In the genomic region with DNA sequence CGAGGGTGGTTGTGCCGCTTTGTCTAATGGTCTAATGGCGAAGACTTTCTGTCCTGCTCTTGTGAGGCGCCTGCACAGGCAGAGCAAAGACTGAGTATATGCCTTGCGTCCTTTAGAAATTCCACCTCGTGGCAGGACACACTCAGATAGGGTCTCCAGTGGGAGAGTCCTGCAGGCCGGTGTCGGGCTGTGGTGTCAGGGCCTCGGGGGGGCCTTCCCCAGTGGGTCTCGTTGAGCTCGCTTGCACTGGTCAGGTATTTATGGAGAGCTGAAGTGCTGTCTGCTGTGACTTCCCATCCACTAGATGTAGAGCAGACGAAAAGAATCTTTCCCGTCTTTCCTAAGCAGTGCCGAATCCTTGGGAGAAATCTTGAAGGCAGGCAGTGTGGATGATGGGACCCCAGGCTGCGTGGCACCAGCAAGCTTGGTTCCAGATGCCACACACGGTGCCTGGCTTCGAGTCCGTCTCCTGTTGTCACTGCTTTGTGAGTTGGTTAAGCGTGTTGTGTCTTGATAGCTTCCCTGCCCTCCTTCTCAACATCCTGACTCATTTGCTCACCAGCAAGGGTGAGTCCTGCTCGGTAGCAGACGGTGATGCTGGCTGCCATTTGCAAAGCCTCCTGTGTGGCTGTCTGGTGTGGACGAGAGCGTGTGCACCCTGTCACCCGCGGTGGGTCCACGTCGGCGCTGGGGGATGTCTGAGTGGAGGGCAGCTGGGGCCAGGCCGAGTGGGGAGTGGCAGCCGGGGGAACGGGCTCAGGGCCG, we compare ENCODE assay signal across 9 cellular contexts. TPM values are rescaled to one million over a fixed set of nuclear protein-coding genes. Genes with fewer than 3 reads are reported as not detected.
DNase-seq lines count a peak whose midpoint lies in the region; ATAC-seq and TF ChIP-seq lines count a peak whose summit lies in the region.
"Had no signal": no experiment of that assay in that cellular context is flagged by ENCODE, and none has a peak within 500 bp of the region (broad histone marks: within the 10 kb centered on the region; RNA-seq: fewer than 3 reads in every experiment).

No MANE protein-coding gene starts in this region.

- DNase-seq in CD14-positive monocyte (ENCODE audit: low spot score): no peak
- DNase-seq in activated T-helper 1 cell treated with anti-CD3 and anti-CD28 coated beads, Interleukin-12 subunit alpha, Interleukin-12 subunit beta, Interleukin-2, Interleukin-4 antibody, amounts not matched to agents 30 ng/mL and 10 ng/mL and 1 ng/mL, durations not matched to agents 14 hours and 24 hours and 36 hours (ENCODE audit: low spot score): no peak
- DNase-seq in Right ventricle myocardium superior: peak; percentile 13
- no peak for DNase-seq in osteocyte (ENCODE audit: extremely low spot score, unreplicated experiment)
- DNase-seq in NCI-H226: no peak
- DNase-seq in GM10248 (ENCODE audit: extremely low spot score): no peak
- DNase-seq in Ammon's horn (ENCODE audit: low spot score): no peak
- DNase-seq: GDM1 had no signal

- CTCF ChIA-PET in GM10248 (lab: Yijun Ruan, JAX): interaction anchor here (1.4 kb wide), 1 partner anchor 42 kb away, joined by 3 read pairs; no protein-coding TSS in a partner anchor

- ATAC-seq in Right ventricle myocardium superior (ENCODE audit: poor library complexity) (no peak), HG03521 (IDR thresholded peaks at IDR 0.05; ENCODE audit: unreplicated experiment) (no peak)

- peaks cover 51 to 66% of the 10 kb centered on the region in 2 donors for H3K36me3 Mint-ChIP-seq in CD14-positive monocyte
- H3K36me3 Mint-ChIP-seq in activated T-helper 1 cell treated with anti-CD3 and anti-CD28 coated beads, Interleukin-12 subunit alpha, Interleukin-12 subunit beta, Interleukin-2, Interleukin-4 antibody, amounts not matched to agents 30 ng/mL and 10 ng/mL and 1 ng/mL, durations not matched to agents 14 hours and 24 hours and 36 hours (ENCODE audit: low read depth): peaks cover 34% of the 10 kb centered on the region
- peaks cover 24% of the 10 kb centered on the region for H3K36me3 Mint-ChIP-seq in osteocyte (ENCODE audit: unreplicated experiment)

- H3K4me3 Mint-ChIP-seq in CD14-positive monocyte: peak overlapping the region in 1 of 2 donors; percentile 48
- H3K4me3 Mint-ChIP-seq in activated T-helper 1 cell treated with anti-CD3 and anti-CD28 coated beads, Interleukin-12 subunit alpha, Interleukin-12 subunit beta, Interleukin-2, Interleukin-4 antibody, amounts not matched to agents 30 ng/mL and 10 ng/mL and 1 ng/mL, durations not matched to agents 14 hours and 24 hours and 36 hours: peak overlapping the region; percentile 49
- peak overlapping the region; percentile 69 for H3K4me3 Mint-ChIP-seq in osteocyte (ENCODE audit: unreplicated experiment)

- POLR2A ChIA-PET in GM10248 (lab: Yijun Ruan, JAX): no interaction called here

- intact Hi-C loops in CD14-positive monocyte (cut with micrococcal nuclease): no loop called here
- intact Hi-C loops in activated T-helper 1 cell treated with anti-CD3 and anti-CD28 coated beads, Interleukin-12 subunit alpha, Interleukin-12 subunit beta, Interleukin-2, Interleukin-4 antibody, amounts not matched to agents 30 ng/mL and 10 ng/mL and 1 ng/mL, durations not matched to agents 14 hours and 24 hours and 36 hours (cut with micrococcal nuclease): no loop called here
- intact Hi-C loops in Right ventricle myocardium superior (cut with DNase I): no loop called here

- H3K27me3 Mint-ChIP-seq in CD14-positive monocyte (ENCODE audit: low read depth in 3 of 3) (peaks cover 0 to 2% (median 0%) of the 10 kb centered on the region in 3 donors), osteocyte (ENCODE audit: unreplicated experiment) (no peaks in the 10 kb centered on the region)
- no peaks in the 10 kb centered on the region for H3K27me3 Mint-ChIP-seq in activated T-helper 1 cell treated with anti-CD3 and anti-CD28 coated beads, Interleukin-12 subunit alpha, Interleukin-12 subunit beta, Interleukin-2, Interleukin-4 antibody, amounts not matched to agents 30 ng/mL and 10 ng/mL and 1 ng/mL, durations not matched to agents 14 hours and 24 hours and 36 hours (ENCODE audit: insufficient read depth)

- H3K27ac Mint-ChIP-seq in CD14-positive monocyte: peak overlapping the region in 4 of 7 donors; percentile 11 to 74 (median 40)
- no peak overlapping the region for H3K27ac Mint-ChIP-seq in activated T-helper 1 cell treated with anti-CD3 and anti-CD28 coated beads, Interleukin-12 subunit alpha, Interleukin-12 subunit beta, Interleukin-2, Interleukin-4 antibody, amounts not matched to agents 30 ng/mL and 10 ng/mL and 1 ng/mL, durations not matched to agents 14 hours and 24 hours and 36 hours
- H3K27ac Mint-ChIP-seq in osteocyte (ENCODE audit: unreplicated experiment): peak overlapping the region; percentile 90

- H3K9me3 Mint-ChIP-seq in CD14-positive monocyte (peaks cover 0 to 9% (median 0%) of the 10 kb centered on the region in 7 donors), osteocyte (ENCODE audit: unreplicated experiment) (no peaks in the 10 kb centered on the region)
- H3K9me3 Mint-ChIP-seq in activated T-helper 1 cell treated with anti-CD3 and anti-CD28 coated beads, Interleukin-12 subunit alpha, Interleukin-12 subunit beta, Interleukin-2, Interleukin-4 antibody, amounts not matched to agents 30 ng/mL and 10 ng/mL and 1 ng/mL, durations not matched to agents 14 hours and 24 hours and 36 hours: no peaks in the 10 kb centered on the region

- H3K4me1 Mint-ChIP-seq in CD14-positive monocyte (peaks cover 37% of the 10 kb centered on the region), osteocyte (ENCODE audit: unreplicated experiment) (peaks cover 24% of the 10 kb centered on the region)
- peaks cover 49% of the 10 kb centered on the region for H3K4me1 Mint-ChIP-seq in activated T-helper 1 cell treated with anti-CD3 and anti-CD28 coated beads, Interleukin-12 subunit alpha, Interleukin-12 subunit beta, Interleukin-2, Interleukin-4 antibody, amounts not matched to agents 30 ng/mL and 10 ng/mL and 1 ng/mL, durations not matched to agents 14 hours and 24 hours and 36 hours (ENCODE audit: low read depth)

- TF ChIP-seq CTCF in CD14-positive monocyte (IDR thresholded peaks at IDR 0.05) (no peak), osteocyte (IDR thresholded peaks at IDR 0.05) (no peak), GM10248 (IDR thresholded peaks at IDR 0.05; ENCODE audit: control extremely low read depth, extremely low read depth, low read depth, missing control alignments) (no peak)

RNA-seq across cellular contexts. Expression of gene MAEA, which starts 20.5 kb away (rescaled TPM):
- 10 to 100 TPM; 34.3 to 37.7 TPM for polyA plus RNA-seq in CD14-positive monocyte
- total RNA-seq in activated T-helper 1 cell treated with anti-CD3 and anti-CD28 coated beads, Interleukin-12 subunit alpha, Interleukin-12 subunit beta, Interleukin-2, Interleukin-4 antibody, amounts not matched to agents 30 ng/mL and 10 ng/mL and 1 ng/mL, durations not matched to agents 14 hours and 24 hours and 36 hours: 67.1 and 68.1 TPM in 2 replicates
- total RNA-seq in Right ventricle myocardium superior (50.3 TPM), osteocyte (62.5 and 62.9 TPM in 2 replicates)

RNA-seq across cellular contexts. Expression of gene UVSSA, which starts 36.8 kb away (rescaled TPM):
- polyA plus RNA-seq in CD14-positive monocyte: 1 to 10 TPM; 2.6 to 4.8 TPM
- 25.8 and 27.5 TPM in 2 replicates for total RNA-seq in activated T-helper 1 cell treated with anti-CD3 and anti-CD28 coated beads, Interleukin-12 subunit alpha, Interleukin-12 subunit beta, Interleukin-2, Interleukin-4 antibody, amounts not matched to agents 30 ng/mL and 10 ng/mL and 1 ng/mL, durations not matched to agents 14 hours and 24 hours and 36 hours
- total RNA-seq in Right ventricle myocardium superior (6.7 TPM), osteocyte (25.3 and 26.7 TPM in 2 replicates)
